In the genomic region with DNA sequence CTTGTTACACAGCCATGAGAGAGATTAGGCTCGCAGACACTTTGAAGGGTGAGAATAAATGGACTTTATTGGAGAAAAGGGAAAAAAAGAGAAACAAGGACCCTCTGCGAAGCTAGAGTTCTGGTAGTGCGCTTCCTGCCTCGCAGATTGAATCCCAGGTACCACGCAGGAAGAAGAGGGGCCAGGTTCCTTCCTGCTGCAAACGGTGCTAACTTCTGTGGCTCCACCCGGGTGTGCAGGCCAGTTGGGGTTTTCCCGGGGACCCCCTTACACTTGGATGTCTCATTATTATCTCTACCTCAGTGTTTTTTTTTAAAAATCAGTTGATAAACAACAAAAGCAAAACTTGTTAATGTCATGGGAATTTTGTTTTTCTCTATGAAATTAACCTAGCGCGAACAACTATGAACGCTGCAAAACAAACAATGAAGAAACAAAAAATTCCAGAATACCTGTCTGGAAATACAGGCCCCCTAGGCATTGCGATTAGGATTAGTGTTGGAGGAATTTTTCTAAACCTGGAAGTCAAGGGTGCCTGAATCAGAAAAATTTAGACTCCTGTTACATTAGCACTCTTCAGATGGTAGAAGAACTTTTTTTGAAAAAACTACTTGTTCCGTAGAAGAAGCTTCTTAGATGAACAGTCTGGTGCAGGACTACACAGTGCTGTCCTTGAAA, we compare ENCODE assay signal across 1 cellular context.
TF ChIP-seq lines count a peak whose summit lies in the region.

No MANE protein-coding gene starts in this region.

TF ChIP-seq in SK-N-SH treated with all-trans-retinoic acid at 6 μM for 48 hours, 23 proteins besides CTCF, POLR2A, EP300 and RAD21 (continued from another document):
- TF ChIP-seq TSHZ2 (CRISPR knock-in tag; IDR thresholded peaks at IDR 0.05): no peak
